Comparison of ENCODE assay signal across 8 cellular contexts in the genomic region with DNA sequence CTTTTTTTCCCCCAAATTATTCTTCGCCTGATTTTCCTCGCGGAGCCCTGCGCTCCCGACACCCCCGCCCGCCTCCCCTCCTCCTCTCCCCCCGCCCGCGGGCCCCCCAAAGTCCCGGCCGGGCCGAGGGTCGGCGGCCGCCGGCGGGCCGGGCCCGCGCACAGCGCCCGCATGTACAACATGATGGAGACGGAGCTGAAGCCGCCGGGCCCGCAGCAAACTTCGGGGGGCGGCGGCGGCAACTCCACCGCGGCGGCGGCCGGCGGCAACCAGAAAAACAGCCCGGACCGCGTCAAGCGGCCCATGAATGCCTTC. TPM values are rescaled to one million over a fixed set of nuclear protein-coding genes. Genes with fewer than 3 reads are reported as not detected.
DNase-seq lines count a peak whose midpoint lies in the region; ATAC-seq, FAIRE-seq and TF ChIP-seq lines count a peak whose summit lies in the region.

No MANE protein-coding gene starts in this region.

- H3K4me3 ChIP-seq in GM23248 (peak overlapping the region; percentile 53), PC-9 (peak overlapping the region; percentile 67), psoas muscle (peak overlapping the region; percentile 55)

- H3K9me2 ChIP-seq in GM23248 (ENCODE audit: insufficient read depth) (no peaks in the 10 kb centered on the region), PC-9 (ENCODE audit: insufficient read depth) (no peaks in the 10 kb centered on the region)

- H3K4me2 ChIP-seq in GM23248 (ENCODE audit: unreplicated experiment), result peak overlapping the region; percentile 82
- peak overlapping the region; percentile 97 for H3K4me2 ChIP-seq in PC-9

- POLR2A ChIA-PET in PC-9 (lab: Charles Lee; ENCODE audit: unreplicated experiment), result no interaction called here

- H3K9ac ChIP-seq in GM23248, result no peak overlapping the region

- no peak overlapping the region for H3K27ac ChIP-seq in GM23248
- H3K27ac ChIP-seq in PC-9, result no peak overlapping the region
- no peak overlapping the region for H3K27ac ChIP-seq in foreskin keratinocyte
- no peak overlapping the region for H3K27ac ChIP-seq in psoas muscle

- intact Hi-C loops in PC-9 (cut with micrococcal nuclease; ENCODE audit: unreplicated experiment), result loop anchor here (5.0 kb wide), 1 partner anchor 140 kb away; no protein-coding TSS in a partner anchor
- intact Hi-C loops in psoas muscle (cut with DNase I), result no loop called here

- TF ChIP-seq CTCF in PC-9 (conservative IDR thresholded peaks at IDR 0.05) (no peak), foreskin keratinocyte (conservative IDR thresholded peaks at IDR 0.05) (no peak), psoas muscle (IDR thresholded peaks at IDR 0.05) (no peak), D721Med (IDR thresholded peaks at IDR 0.05; ENCODE audit: insufficient read depth, missing control alignments) (no peak)

- DNase-seq in GM23248 (no peak), PC-9 (no peak), foreskin keratinocyte (no peak), psoas muscle (no peak), cerebellar nuclear complex (lab: John Stamatoyannopoulos, UW) (no peak), SIG-M5 (lab: John Stamatoyannopoulos, UW) (no peak), D721Med (ENCODE audit: insufficient read length, low spot score) (no peak)

- no TSS peak for BruUV-seq in PC-9 (replicated peaks; lab: Mats Ljungman, UMichigan)

- CTCF ChIA-PET in PC-9 (lab: Charles Lee), result no interaction called here

- H3K27me3 ChIP-seq in GM23248 (replicated peaks; ENCODE audit: insufficient read depth) (peaks cover 94% of the 10 kb centered on the region), PC-9 (ENCODE audit: insufficient read depth, low read depth) (peaks cover 23% of the 10 kb centered on the region), foreskin keratinocyte (peaks cover 61% of the 10 kb centered on the region), psoas muscle (ENCODE audit: insufficient read depth in 3 of 3, low read length in 2 of 3) (peaks cover 17 to 99% (median 25%) of the 10 kb centered on the region in 3 donors)

- H3K36me3 ChIP-seq in GM23248 (ENCODE audit: low read depth) (no peaks in the 10 kb centered on the region), PC-9 (ENCODE audit: low read depth) (no peaks in the 10 kb centered on the region), psoas muscle (ENCODE audit: insufficient read depth in 1 of 2, low read depth in 1 of 2) (no peaks in the 10 kb centered on the region)

- H3K4me1 ChIP-seq in GM23248 (ENCODE audit: insufficient read depth) (0 out of 2 replicates have a peak, but pooled peaks cover 5% of the 10 kb centered on the region), PC-9 (replicated peaks; ENCODE audit: insufficient read depth) (peaks cover 20% of the 10 kb centered on the region), foreskin keratinocyte (peaks cover 12% of the 10 kb centered on the region), psoas muscle (no peaks in the 10 kb centered on the region)

- in situ Hi-C loops in GM23248 (cut with MboI), result no loop called here

- no peak for FAIRE-seq in D721Med (lab: Jason Lieb, UNC)

- H4K20me1 ChIP-seq in GM23248 (ENCODE audit: insufficient read depth) (no peaks in the 10 kb centered on the region), PC-9 (ENCODE audit: insufficient read depth) (no peaks in the 10 kb centered on the region)

- H3K9me3 ChIP-seq in GM23248 (ENCODE audit: low read depth) (no peaks in the 10 kb centered on the region), PC-9 (ENCODE audit: insufficient read depth, low read depth) (no peaks in the 10 kb centered on the region), psoas muscle (no peaks in the 10 kb centered on the region)

- peak overlapping the region; percentile 51; the same call in 1 of the 2 replicates for H2AFZ ChIP-seq in GM23248
- H2AFZ ChIP-seq in PC-9, result peak overlapping the region; percentile 86

- H3F3A ChIP-seq in GM23248 (ENCODE audit: insufficient read depth), result no peaks in the 10 kb centered on the region
- H3F3A ChIP-seq in PC-9 (ENCODE audit: insufficient read depth, low read depth), result peaks cover 6% of the 10 kb centered on the region; the same call in 1 of the 2 replicates

- 2 to 5% methylated on average over 13 to 41 of the region's 41 CpGs for WGBS in GM23248 (ENCODE audit: low coverage in 1 of 2, low lambda C conversion rate in 2 of 2, missing lambda C conversion rate in 2 of 2), 2 experiments
- WGBS in psoas muscle, 3 donors, result 0 to 2% (median 1%) methylated on average over 25 to 41 of the region's 41 CpGs

- H3K79me2 ChIP-seq in GM23248 (ENCODE audit: insufficient read depth) (no peaks in the 10 kb centered on the region), PC-9 (ENCODE audit: low read depth) (no peaks in the 10 kb centered on the region)

- ATAC-seq in foreskin keratinocyte, result peak; percentile 9
- ATAC-seq in psoas muscle, result no peak
- ATAC-seq in HG03439 (IDR thresholded peaks at IDR 0.05; ENCODE audit: unreplicated experiment), result no peak

RNA-seq across cellular contexts. Expression of gene SOX2, which starts 0.4 kb away (rescaled TPM):
- total RNA-seq in GM23248 (2014; rRNA removed; shearing (Covaris generic)), result not detected in 2 replicates
- polyA plus RNA-seq in GM23248 (2016; fragmentation: Nextera tagmentation; extraction: Ambion mirVana), result not detected in 2 replicates
- total RNA-seq in PC-9 (2021), result not detected in 2 replicates
- 0.07 and 0.32 TPM in 2 replicates for total RNA-seq in foreskin keratinocyte
- polyA plus RNA-seq in foreskin keratinocyte, result 0.03 and 0.09 TPM in 2 replicates
- not detected for total RNA-seq in psoas muscle
- under 1 TPM; 0.03 to 0.09 (median 0.05) TPM for polyA plus RNA-seq in psoas muscle
